18 cellular contexts compared by ENCODE assay signal in the genomic region with DNA sequence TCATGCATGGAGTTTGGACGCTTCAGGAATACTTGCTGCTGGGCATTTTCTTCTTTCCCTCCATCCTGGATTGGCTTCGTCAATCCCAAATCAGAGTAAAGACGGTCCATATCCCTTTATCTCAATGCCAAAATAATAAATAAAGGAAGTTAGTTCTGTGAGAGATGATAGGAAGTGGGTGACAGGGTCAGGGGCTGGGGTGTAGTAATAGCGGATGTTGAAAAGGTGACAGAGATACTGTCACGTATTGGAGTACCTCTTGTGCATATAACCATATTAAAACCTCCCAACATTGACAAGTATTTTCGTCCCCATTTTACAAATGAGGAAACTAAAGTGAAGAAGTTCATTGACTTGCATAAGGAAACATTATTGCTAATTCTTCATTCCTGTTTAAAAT. TPM values are rescaled to one million over a fixed set of nuclear protein-coding genes. Genes with fewer than 3 reads are reported as not detected.
DNase-seq lines count a peak whose midpoint lies in the region; ATAC-seq and TF ChIP-seq lines count a peak whose summit lies in the region.
"Had no signal": no experiment of that assay in that cellular context is flagged by ENCODE, and none has a peak within 500 bp of the region (broad histone marks: within the 10 kb centered on the region; RNA-seq: fewer than 3 reads in every experiment).

No MANE protein-coding gene starts in this region.

- peaks cover 21% of the 10 kb centered on the region for H3K4me1 Mint-ChIP-seq in CD8-positive, alpha-beta T cell (ENCODE audit: low read depth)
- H3K4me1 Mint-ChIP-seq in CD8-positive, alpha-beta memory T cell = peaks cover 28 to 46% (median 34%) of the 10 kb centered on the region in 3 donors
- H3K4me1 Mint-ChIP-seq in immature natural killer cell (peaks cover 40 to 43% of the 10 kb centered on the region in 2 donors), neural crest cell (no peaks in the 10 kb centered on the region)

- ATAC-seq in CD8-positive, alpha-beta T cell = peak; percentile 56
- no peak for ATAC-seq in GM21619 (IDR thresholded peaks at IDR 0.05; ENCODE audit: unreplicated experiment)
- ATAC-seq: GM12878 had no signal

- no peaks in the 10 kb centered on the region for H3K27me3 ChIP-seq in CD8-positive, alpha-beta T cell (ENCODE audit: insufficient read depth, low read length)
- no peaks in the 10 kb centered on the region for H3K27me3 ChIP-seq in CD8-positive, alpha-beta memory T cell (ENCODE audit: insufficient read depth, low read length, poor library complexity, severe bottlenecking)
- H3K27me3 ChIP-seq: BE2C had no signal

- no peak overlapping the region for H3K4me3 ChIP-seq in CD8-positive, alpha-beta T cell (ENCODE audit: low read depth, low read length)
- H3K4me3 ChIP-seq in CD8-positive, alpha-beta memory T cell (ENCODE audit: low read length) = no peak overlapping the region
- H3K4me3 ChIP-seq: GM12878, GM23248 had no signal

- H3K36me3 ChIP-seq in CD8-positive, alpha-beta T cell (ENCODE audit: insufficient read depth, low read length) = no peaks in the 10 kb centered on the region
- no peaks in the 10 kb centered on the region for H3K36me3 ChIP-seq in CD8-positive, alpha-beta memory T cell (ENCODE audit: insufficient read depth, low read length)

- no peak for DNase-seq in CD8-positive, alpha-beta T cell
- peak in 1 of 5 donors; percentile 46 for DNase-seq in CD8-positive, alpha-beta memory T cell
- DNase-seq in immature natural killer cell = peak in 2 of 3 donors; percentile 29 to 30
- no peak for DNase-seq in neural crest cell (ENCODE audit: low read depth, low spot score)
- DNase-seq in activated gamma-delta T cell treated with Interleukin-2 at 50 U/mL for 16 hours = no peak
- no peak for DNase-seq in DMS153 treated with DMSO at 0.1 percent for 48 hours (lab: John Stamatoyannopoulos, UW; ENCODE audit: unreplicated experiment)
- DNase-seq: ACHN; BE2C; C1 segment of cervical spinal cord; CD4-positive, CD25-positive, alpha-beta regulatory T cell; DMS53; DND-41; EL; GM23248; HCEC 1CT had no signal

- no peaks in the 10 kb centered on the region for H3K27me3 Mint-ChIP-seq in CD8-positive, alpha-beta T cell (ENCODE audit: low read depth)
- H3K27me3 Mint-ChIP-seq in CD8-positive, alpha-beta memory T cell = no peaks in the 10 kb centered on the region
- H3K27me3 Mint-ChIP-seq in immature natural killer cell (ENCODE audit: low read depth in 3 of 3) (peaks cover 0 to 5% (median 0%) of the 10 kb centered on the region in 3 donors), neural crest cell (ENCODE audit: low read depth) (no peaks in the 10 kb centered on the region)
- H3K27me3 Mint-ChIP-seq: CD4-positive, CD25-positive, alpha-beta regulatory T cell had no signal

- no peaks in the 10 kb centered on the region for H3K9me3 ChIP-seq in CD8-positive, alpha-beta T cell (ENCODE audit: low read length)
- H3K9me3 ChIP-seq in CD8-positive, alpha-beta memory T cell (ENCODE audit: low read length) = no peaks in the 10 kb centered on the region
- H3K9me3 ChIP-seq: BE2C had no signal

- no peak for TF ChIP-seq CTCF in CD8-positive, alpha-beta T cell (IDR thresholded peaks at IDR 0.05)
- TF ChIP-seq CTCF in neural crest cell (conservative IDR thresholded peaks at IDR 0.05) = no peak

- no peaks in the 10 kb centered on the region for H3K4me1 ChIP-seq in CD8-positive, alpha-beta T cell (ENCODE audit: insufficient read depth, low read length)
- peaks cover 15% of the 10 kb centered on the region for H3K4me1 ChIP-seq in CD8-positive, alpha-beta memory T cell (ENCODE audit: insufficient read depth, low read length)

- H3K27ac Mint-ChIP-seq in CD8-positive, alpha-beta T cell = peak overlapping the region; percentile 58
- H3K27ac Mint-ChIP-seq in CD8-positive, alpha-beta memory T cell = peak overlapping the region; percentile 17 to 86 (median 59)
- H3K27ac Mint-ChIP-seq in immature natural killer cell = peak overlapping the region in 4 of 6 donors; percentile 13 to 74 (median 50)
- H3K27ac Mint-ChIP-seq in neural crest cell (ENCODE audit: unreplicated experiment) = peak overlapping the region; percentile 52
- H3K27ac Mint-ChIP-seq: CD4-positive, CD25-positive, alpha-beta regulatory T cell had no signal

- no peaks in the 10 kb centered on the region for H3K9me3 Mint-ChIP-seq in CD8-positive, alpha-beta T cell
- H3K9me3 Mint-ChIP-seq in CD8-positive, alpha-beta memory T cell = no peaks in the 10 kb centered on the region
- H3K9me3 Mint-ChIP-seq in immature natural killer cell (no peaks in the 10 kb centered on the region), neural crest cell (no peaks in the 10 kb centered on the region)
- H3K9me3 Mint-ChIP-seq: CD4-positive, CD25-positive, alpha-beta regulatory T cell had no signal

- H3K36me3 Mint-ChIP-seq in CD8-positive, alpha-beta T cell = peaks cover 50% of the 10 kb centered on the region
- peaks cover 3 to 61% (median 9%) of the 10 kb centered on the region in 3 donors for H3K36me3 Mint-ChIP-seq in CD8-positive, alpha-beta memory T cell
- peaks cover 10 to 22% (median 13%) of the 10 kb centered on the region in 3 donors for H3K36me3 Mint-ChIP-seq in immature natural killer cell
- no peaks in the 10 kb centered on the region for H3K36me3 Mint-ChIP-seq in neural crest cell (ENCODE audit: low read depth)

- CTCF ChIA-PET in CD8-positive, alpha-beta T cell (lab: Charles Lee) = no interaction called here
- CTCF ChIA-PET in CD8-positive, alpha-beta memory T cell (lab: Charles Lee) = no interaction called here

- no peak overlapping the region for H3K27ac ChIP-seq in CD8-positive, alpha-beta T cell (ENCODE audit: low read depth, low read length)
- H3K27ac ChIP-seq in CD8-positive, alpha-beta memory T cell (ENCODE audit: low read depth, low read length) = no peak overlapping the region
- H3K27ac ChIP-seq: GM23248, HL-60 had no signal

- H3K4me3 Mint-ChIP-seq in CD8-positive, alpha-beta T cell = peak overlapping the region; percentile 23
- H3K4me3 Mint-ChIP-seq in CD8-positive, alpha-beta memory T cell = peak overlapping the region; percentile 16 to 83 (median 60)
- peak overlapping the region; percentile 46 to 79 (median 65) for H3K4me3 Mint-ChIP-seq in immature natural killer cell
- H3K4me3 Mint-ChIP-seq in neural crest cell = no peak overlapping the region
- H3K4me3 Mint-ChIP-seq: CD4-positive, CD25-positive, alpha-beta regulatory T cell had no signal

- POLR2A ChIA-PET in CD8-positive, alpha-beta T cell (lab: Charles Lee) = no interaction called here
- POLR2A ChIA-PET in CD8-positive, alpha-beta memory T cell (lab: Charles Lee) = no interaction called here

- intact Hi-C loops in CD8-positive, alpha-beta T cell (cut with DNase I, micrococcal nuclease) = no loop called here

RNA-seq across cellular contexts. Expression of a gene that starts 12.4 kb away (rescaled TPM):
- total RNA-seq in CD8-positive, alpha-beta T cell = 1 to 10 TPM; 7.9 to 8.5 TPM
- 100 to 1,000 TPM; 130 to 138 TPM for total RNA-seq in CD8-positive, alpha-beta memory T cell
- 59.0 TPM for polyA plus RNA-seq in CD8-positive, alpha-beta memory T cell
- polyA plus RNA-seq in immature natural killer cell = 10 to 100 TPM; 54.7 to 72.5 (median 58.7) TPM
- total RNA-seq in neural crest cell = 51.6 and 56.5 TPM in 2 replicates

Comparison
In these comparisons a context has a peak if more than half of its experiments do, and no peak if none do; other contexts are left out.
1. DNase-seq: peak in immature natural killer cell (2 of 3); none in CD8-positive, alpha-beta T cell (0 of 7), neural crest cell (single experiment), activated gamma-delta T cell treated with Interleukin-2 at 50 U/mL for 16 hours (single experiment) and DMS153 treated with DMSO at 0.1 percent for 48 hours (single experiment).
2. Peak in every context shown above with its lines, with median percentiles within 50 percentile points of each other: H3K27ac Mint-ChIP-seq.